ENCODE assay signal across 24 cellular contexts in genomic region chr9:116653580-116654355, GRCh38. TPM values are rescaled to one million over a fixed set of nuclear protein-coding genes. Genes with fewer than 3 reads are reported as not detected.
DNase-seq lines count a peak whose midpoint lies in the region; ATAC-seq and TF ChIP-seq lines count a peak whose summit lies in the region.
"Had no signal": no experiment of that assay in that cellular context is flagged by ENCODE, and none has a peak within 500 bp of the region (broad histone marks: within the 10 kb centered on the region; RNA-seq: fewer than 3 reads in every experiment).

No MANE protein-coding gene starts in this region.

- ATAC-seq in heart left ventricle (peak in 3 of 4 donors; percentile 70 to 85 (median 71)), Right ventricle myocardium inferior (no peak), GM18505 (IDR thresholded peaks at IDR 0.05; ENCODE audit: unreplicated experiment) (no peak)
- ATAC-seq: HCT116; naive thymus-derived CD4-positive, alpha-beta T cell had no signal

- no peaks in the 10 kb centered on the region for H3K9me3 Mint-ChIP-seq in endodermal cell
- H3K9me3 Mint-ChIP-seq: central memory CD8-positive, alpha-beta T cell; immature natural killer cell; memory B cell; naive thymus-derived CD4-positive, alpha-beta T cell had no signal

- no peak overlapping the region for H3K4me3 ChIP-seq in heart left ventricle
- H3K4me3 ChIP-seq in suprapubic skin: no peak overlapping the region
- H3K4me3 ChIP-seq in endodermal cell (ENCODE audit: low read length): no peak overlapping the region
- H3K4me3 ChIP-seq: adrenal gland; BLaER1 treated with 17β-estradiol and CSF1 and Interleukin-3, amounts not matched to agents 10 nM and 100 nM; Peyer's patch; sigmoid colon; SK-N-MC; thoracic aorta had no signal

- H3K27me3 ChIP-seq in heart left ventricle (no peaks in the 10 kb centered on the region), suprapubic skin (no peaks in the 10 kb centered on the region), endodermal cell (ENCODE audit: control insufficient read depth, insufficient read depth, low read length, poor library complexity, severe bottlenecking) (no peaks in the 10 kb centered on the region)
- H3K27me3 ChIP-seq: adrenal gland; BLaER1 treated with 17β-estradiol and CSF1 and Interleukin-3, amounts not matched to agents 10 nM and 100 nM; Peyer's patch; sigmoid colon had no signal

- H3K27me3 Mint-ChIP-seq in endodermal cell (ENCODE audit: insufficient read depth): no peaks in the 10 kb centered on the region
- H3K27me3 Mint-ChIP-seq: central memory CD8-positive, alpha-beta T cell; memory B cell; naive thymus-derived CD4-positive, alpha-beta T cell had no signal

- no peak for TF ChIP-seq EP300 in suprapubic skin (IDR thresholded peaks at IDR 0.05)

- H3K9me3 ChIP-seq in heart left ventricle (no peaks in the 10 kb centered on the region), suprapubic skin (no peaks in the 10 kb centered on the region), endodermal cell (ENCODE audit: control insufficient read depth, low read length) (no peaks in the 10 kb centered on the region)
- H3K9me3 ChIP-seq: adrenal gland; BLaER1 treated with 17β-estradiol and CSF1 and Interleukin-3, amounts not matched to agents 10 nM and 100 nM; Peyer's patch; sigmoid colon; thoracic aorta had no signal

- H3K27ac Mint-ChIP-seq in endodermal cell: no peak overlapping the region
- H3K27ac Mint-ChIP-seq: immature natural killer cell; memory B cell; naive thymus-derived CD4-positive, alpha-beta T cell had no signal

- no peak overlapping the region for H3K4me3 Mint-ChIP-seq in endodermal cell
- H3K4me3 Mint-ChIP-seq: central memory CD8-positive, alpha-beta T cell; immature natural killer cell; memory B cell; naive thymus-derived CD4-positive, alpha-beta T cell had no signal

- no peaks in the 10 kb centered on the region for H3K36me3 Mint-ChIP-seq in endodermal cell (ENCODE audit: low read depth)

- peaks cover 6% of the 10 kb centered on the region for H3K4me1 Mint-ChIP-seq in endodermal cell
- H3K4me1 Mint-ChIP-seq: central memory CD8-positive, alpha-beta T cell; immature natural killer cell; memory B cell; naive thymus-derived CD4-positive, alpha-beta T cell had no signal

- DNase-seq in heart left ventricle (peak in 3 of 5 donors; percentile 27 to 41 (median 41)), Right ventricle myocardium inferior (ENCODE audit: missing footprints) (no peak), epidermal melanocyte (ENCODE audit: insufficient read length, low spot score) (peak; percentile 26), islet precursor cell (peak; percentile 90), suprapubic skin (ENCODE audit: low spot score in 2 of 2) (no peak), HuH-7 (ENCODE audit: low spot score) (no peak), endodermal cell (no peak)
- DNase-seq: activated CD4-positive, alpha-beta T cell treated with anti-CD3 and anti-CD28 coated beads, Interleukin-2, amount 50 U/mL, for 48 hours; activated gamma-delta T cell; activated T-cell treated with anti-CD3 and anti-CD28 coated beads for 4 hours; immature natural killer cell; naive thymus-derived CD4-positive, alpha-beta T cell; NCI-H146; NCI-H774; Peyer's patch; sigmoid colon had no signal

- H3K27ac ChIP-seq in heart left ventricle: peak overlapping the region in 6 of 12 donors; percentile 4 to 61 (median 26)
- H3K27ac ChIP-seq in suprapubic skin: peak overlapping the region; percentile 25
- H3K27ac ChIP-seq in endodermal cell (ENCODE audit: low read depth, low read length): no peak overlapping the region
- H3K27ac ChIP-seq: BLaER1 treated with 17β-estradiol and CSF1 and Interleukin-3, amounts not matched to agents 10 nM and 100 nM; Peyer's patch; sigmoid colon; SK-N-MC; thoracic aorta had no signal

- 60 to 77% (median 71%) methylated on average over 8 of the region's 8 CpGs for WGBS in heart left ventricle, 4 donors
- 53% methylated on average over 8 of the region's 8 CpGs for WGBS in suprapubic skin
- 87 to 93% methylated on average over 7 to 8 of the region's 8 CpGs for WGBS in endodermal cell (ENCODE audit: insufficient coverage in 1 of 2, insufficient read length in 1 of 2), 2 experiments

- no peak for TF ChIP-seq CTCF in heart left ventricle (IDR thresholded peaks at IDR 0.05)
- TF ChIP-seq CTCF in suprapubic skin (IDR thresholded peaks at IDR 0.05): no peak
- TF ChIP-seq CTCF in endodermal cell (conservative IDR thresholded peaks at IDR 0.05): no peak

- intact Hi-C loops in heart left ventricle (cut with DNase I) (loop anchor here in 5 of 10 donors (5.0 to 10.0 kb wide), 5 partner anchors 499 to 1059 kb away; partner anchors contain the start of gene PAPPA (in 2 of the 5)), Right ventricle myocardium inferior (cut with DNase I) (loop anchor here (10.0 kb wide), 1 partner anchor 769 kb away; no protein-coding TSS in a partner anchor)

- H3K4me1 ChIP-seq in heart left ventricle (peaks cover 0 to 24% (median 10%) of the 10 kb centered on the region in 12 donors), suprapubic skin (peaks cover 18% of the 10 kb centered on the region), endodermal cell (ENCODE audit: control insufficient read depth, insufficient read depth, low read length) (no peaks in the 10 kb centered on the region)
- H3K4me1 ChIP-seq: BLaER1 treated with 17β-estradiol and CSF1 and Interleukin-3, amounts not matched to agents 10 nM and 100 nM; Peyer's patch had no signal

- H3K9ac ChIP-seq in endodermal cell (ENCODE audit: extremely low read depth, low read length, poor library complexity, severe bottlenecking): no peak overlapping the region
- H3K9ac ChIP-seq: BLaER1 treated with 17β-estradiol and CSF1 and Interleukin-3, amounts not matched to agents 10 nM and 100 nM had no signal

- H3K36me3 ChIP-seq in heart left ventricle: no peaks in the 10 kb centered on the region
- H3K36me3 ChIP-seq in suprapubic skin: no peaks in the 10 kb centered on the region
- H3K36me3 ChIP-seq in endodermal cell (ENCODE audit: control insufficient read depth, insufficient read depth, low read length): no peaks in the 10 kb centered on the region
- H3K36me3 ChIP-seq: adrenal gland, Peyer's patch, thoracic aorta had no signal

- TF ChIP-seq POLR2A in heart left ventricle (IDR thresholded peaks at IDR 0.05) (no peak), suprapubic skin (IDR thresholded peaks at IDR 0.05) (no peak), GM18505 (IDR thresholded peaks at IDR 0.05; ENCODE audit: borderline replicate concordance, extremely low read depth, insufficient read depth, insufficient read length) (no peak)

RNA-seq across cellular contexts. Expression of gene TRIM32, which starts 33.3 kb away (rescaled TPM):
- total RNA-seq in heart left ventricle (10 to 100 TPM; 12.5 to 17.9 (median 15.5) TPM), Right ventricle myocardium inferior (15.6 TPM), suprapubic skin (10 to 100 TPM; 10.8 to 12.8 (median 12.0) TPM), endodermal cell (10 to 100 TPM; 28.0 to 31.3 TPM)
- 1 to 10 TPM; 3.3 to 6.5 TPM for polyA plus RNA-seq in heart left ventricle
- polyA plus RNA-seq in endodermal cell (2013, experiment 1 of 2): 17.3 TPM
- polyA plus RNA-seq in endodermal cell (2013, experiment 2 of 2): 17.7 TPM

Comparison
In these comparisons a context has a peak if more than half of its experiments do, and no peak if none do; other contexts are left out.
1. ATAC-seq: peak in heart left ventricle (3 of 4); none in Right ventricle myocardium inferior (single experiment) and GM18505 (single experiment).
2. DNase-seq: peak in heart left ventricle (3 of 5), epidermal melanocyte (single experiment) and islet precursor cell (single experiment); none in Right ventricle myocardium inferior (single experiment), suprapubic skin (0 of 2), HuH-7 (single experiment) and endodermal cell (single experiment).